22 cellular contexts compared by ENCODE assay signal in genomic region chr15:63124506-63124905, GRCh38.
"Had no signal": no experiment of that assay in that cellular context is flagged by ENCODE, and none has a peak within 500 bp of the region (broad histone marks: within the 10 kb centered on the region; RNA-seq: fewer than 3 reads in every experiment).

No MANE protein-coding gene starts in this region.

- H3K4me2 ChIP-seq: KMS-11 had no signal

- H3K27ac ChIP-seq: KMS-11, RWPE1 had no signal

- H3K4me3 ChIP-seq: K562 had no signal

- ATAC-seq: K562, Panc1, PC-3, SK-N-SH treated with all-trans-retinoic acid at 6 μM for 48 hours had no signal

- H3K9ac ChIP-seq: KMS-11 had no signal

- DNase-seq: Kasumi-1, MM.1S, NCI-H1092 treated with DMSO at 0.1 percent for 48 hours, NCI-H1436, NCI-H187, NCI-H2029, NCI-H2081 treated with DMSO at 0.1 percent for 48 hours, NCI-H2171, NCI-H226, NCI-H446, NCI-H510A, NCI-H524 treated with DMSO at 0.1 percent for 48 hours, NCI-H69, NCI-H774, PC-3, SHP77, T-helper 1 cell had no signal
